Comparison of ENCODE assay signal across 1 cellular context in the genomic region with DNA sequence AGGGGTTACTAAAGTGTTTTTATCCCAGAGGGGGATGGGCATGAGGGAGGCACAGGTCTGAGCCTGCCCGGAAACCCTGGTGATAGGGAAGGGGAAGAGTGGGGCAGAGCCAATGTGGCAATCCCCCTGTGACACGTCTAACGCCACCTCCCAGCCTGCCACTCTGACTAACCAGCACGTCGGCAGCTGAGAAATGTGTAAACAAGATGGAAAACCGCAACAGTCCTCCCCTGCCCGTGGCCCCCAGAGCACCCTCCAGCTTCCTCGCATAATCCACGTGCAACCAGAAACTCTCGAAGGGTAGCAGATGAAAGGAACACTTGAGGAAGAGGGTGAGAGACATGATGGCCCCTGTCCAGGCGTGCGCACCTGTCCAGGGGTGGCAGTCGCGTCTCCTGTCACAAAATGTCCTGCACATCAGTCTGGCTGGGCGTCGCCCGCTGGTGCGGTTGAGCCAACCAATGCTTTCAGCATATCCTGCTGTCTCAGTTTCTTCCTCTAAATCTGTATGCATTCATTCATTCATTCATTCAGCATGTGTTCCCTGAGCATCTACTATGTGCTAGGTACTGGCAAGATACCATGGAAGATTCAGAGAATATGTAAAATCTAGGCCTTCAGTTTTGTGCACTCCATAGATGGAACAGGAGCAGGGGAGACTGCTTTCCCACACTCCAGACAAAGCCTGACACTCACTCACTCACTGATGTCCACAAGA.
TF ChIP-seq lines count a peak whose summit lies in the region.

No MANE protein-coding gene starts in this region.

TF ChIP-seq in HepG2, 621 proteins besides CTCF, POLR2A, EP300 and RAD21 (continued from another document and continues in another):
- TF ChIP-seq ZBTB10 (CRISPR knock-in tag; IDR thresholded peaks at IDR 0.05; ENCODE audit: borderline replicate concordance) (no peak), ZNF567 (CRISPR knock-in tag; IDR thresholded peaks at IDR 0.05; ENCODE audit: borderline replicate concordance) (no peak), RBM39 (IDR thresholded peaks at IDR 0.05; ENCODE audit: low read depth, low read length, poor library complexity, severe bottlenecking) (no peak), CREM (IDR thresholded peaks at IDR 0.05) (no peak), CREM (CRISPR knock-in tag; IDR thresholded peaks at IDR 0.05) (no peak), POLR2AphosphoS5 (IDR thresholded peaks at IDR 0.05; ENCODE audit: low read depth, low read length) (no peak), NR2F6 (IDR thresholded peaks at IDR 0.05) (no peak), NR2F6 (CRISPR knock-in tag; IDR thresholded peaks at IDR 0.05) (peak; percentile 26; the same call in 1 of the 2 replicates), ZIK1 (CRISPR knock-in tag; IDR thresholded peaks at IDR 0.05; ENCODE audit: borderline replicate concordance, low read depth) (no peak), SAP130 (CRISPR knock-in tag; IDR thresholded peaks at IDR 0.05; ENCODE audit: low read depth) (0 out of 2 replicates have a peak, but pooled peaks have one; percentile 36), SP140L (CRISPR knock-in tag; IDR thresholded peaks at IDR 0.05; ENCODE audit: borderline replicate concordance) (no peak), SMAD3 (CRISPR knock-in tag; IDR thresholded peaks at IDR 0.05) (no peak), ZNF501 (CRISPR knock-in tag; IDR thresholded peaks at IDR 0.05) (no peak), ZNF451 (CRISPR knock-in tag; IDR thresholded peaks at IDR 0.05) (no peak), CC2D1A (CRISPR knock-in tag; IDR thresholded peaks at IDR 0.05) (no peak), PLSCR1 (CRISPR knock-in tag; IDR thresholded peaks at IDR 0.05; ENCODE audit: borderline replicate concordance) (no peak), ZNF33A (CRISPR knock-in tag; IDR thresholded peaks at IDR 0.05; ENCODE audit: borderline replicate concordance) (no peak), CEBPB (IDR thresholded peaks at IDR 0.05; ENCODE audit: borderline replicate concordance, low read depth, low read length) (no peak), NFAT5 (CRISPR knock-in tag; IDR thresholded peaks at IDR 0.05) (no peak), THAP7 (CRISPR knock-in tag; IDR thresholded peaks at IDR 0.05) (no peak), ZSCAN25 (CRISPR knock-in tag; IDR thresholded peaks at IDR 0.05) (peak; percentile 71; the same call in 1 of the 2 replicates), IKZF5 (CRISPR knock-in tag; IDR thresholded peaks at IDR 0.05) (peak; percentile 33; the same call in 1 of the 2 replicates), ZNF614 (CRISPR knock-in tag; IDR thresholded peaks at IDR 0.05; ENCODE audit: borderline replicate concordance) (no peak), PBX2 (CRISPR knock-in tag; IDR thresholded peaks at IDR 0.05) (no peak), THAP11 (CRISPR knock-in tag; IDR thresholded peaks at IDR 0.05) (no peak), HHEX (CRISPR knock-in tag; IDR thresholded peaks at IDR 0.05) (no peak), ZNF260 (CRISPR knock-in tag; IDR thresholded peaks at IDR 0.05; ENCODE audit: borderline replicate concordance, low read depth) (no peak), ZFY (CRISPR knock-in tag; IDR thresholded peaks at IDR 0.05) (no peak), ZFP36 (IDR thresholded peaks at IDR 0.05; ENCODE audit: borderline replicate concordance, low read depth, low read length, partially characterized antibody) (no peak), PBX3 (CRISPR knock-in tag; IDR thresholded peaks at IDR 0.05; ENCODE audit: borderline replicate concordance) (no peak), KDM5A (IDR thresholded peaks at IDR 0.05; ENCODE audit: borderline replicate concordance, low read length) (no peak), CHCHD3 (CRISPR knock-in tag; IDR thresholded peaks at IDR 0.05) (no peak), AGO1 (IDR thresholded peaks at IDR 0.05; ENCODE audit: low read depth, low read length, poor library complexity, severe bottlenecking) (no peak), RBM22 (optimal IDR thresholded peaks at IDR 0.05; ENCODE audit: low read length) (no peak), TBX2 (CRISPR knock-in tag; IDR thresholded peaks at IDR 0.05; ENCODE audit: borderline replicate concordance) (no peak), SALL1 (CRISPR knock-in tag; IDR thresholded peaks at IDR 0.05) (peak; percentile 59; the same call in 1 of the 2 replicates), KLF13 (CRISPR knock-in tag; IDR thresholded peaks at IDR 0.05) (no peak), STAG1 (CRISPR knock-in tag; IDR thresholded peaks at IDR 0.05) (no peak), ZNF24 (IDR thresholded peaks at IDR 0.05) (peak; percentile 71; the same call in 1 of the 2 replicates), ZNF549 (CRISPR knock-in tag; IDR thresholded peaks at IDR 0.05) (no peak), ZNF878 (CRISPR knock-in tag; IDR thresholded peaks at IDR 0.05) (no peak)
- TF ChIP-seq, protein P1, sequence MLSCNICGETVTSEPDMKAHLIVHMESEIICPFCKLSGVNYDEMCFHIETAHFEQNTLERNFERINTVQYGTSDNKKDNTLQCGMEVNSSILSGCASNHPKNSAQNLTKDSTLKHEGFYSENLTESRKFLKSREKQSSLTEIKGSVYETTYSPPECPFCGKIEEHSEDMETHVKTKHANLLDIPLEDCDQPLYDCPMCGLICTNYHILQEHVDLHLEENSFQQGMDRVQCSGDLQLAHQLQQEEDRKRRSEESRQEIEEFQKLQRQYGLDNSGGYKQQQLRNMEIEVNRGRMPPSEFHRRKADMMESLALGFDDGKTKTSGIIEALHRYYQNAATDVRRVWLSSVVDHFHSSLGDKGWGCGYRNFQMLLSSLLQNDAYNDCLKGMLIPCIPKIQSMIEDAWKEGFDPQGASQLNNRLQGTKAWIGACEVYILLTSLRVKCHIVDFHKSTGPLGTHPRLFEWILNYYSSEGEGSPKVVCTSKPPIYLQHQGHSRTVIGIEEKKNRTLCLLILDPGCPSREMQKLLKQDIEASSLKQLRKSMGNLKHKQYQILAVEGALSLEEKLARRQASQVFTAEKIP (CRISPR knock-in tag; IDR thresholded peaks at IDR 0.05; ENCODE audit: borderline replicate concordance), result no peak
- TF ChIP-seq, protein P2, sequence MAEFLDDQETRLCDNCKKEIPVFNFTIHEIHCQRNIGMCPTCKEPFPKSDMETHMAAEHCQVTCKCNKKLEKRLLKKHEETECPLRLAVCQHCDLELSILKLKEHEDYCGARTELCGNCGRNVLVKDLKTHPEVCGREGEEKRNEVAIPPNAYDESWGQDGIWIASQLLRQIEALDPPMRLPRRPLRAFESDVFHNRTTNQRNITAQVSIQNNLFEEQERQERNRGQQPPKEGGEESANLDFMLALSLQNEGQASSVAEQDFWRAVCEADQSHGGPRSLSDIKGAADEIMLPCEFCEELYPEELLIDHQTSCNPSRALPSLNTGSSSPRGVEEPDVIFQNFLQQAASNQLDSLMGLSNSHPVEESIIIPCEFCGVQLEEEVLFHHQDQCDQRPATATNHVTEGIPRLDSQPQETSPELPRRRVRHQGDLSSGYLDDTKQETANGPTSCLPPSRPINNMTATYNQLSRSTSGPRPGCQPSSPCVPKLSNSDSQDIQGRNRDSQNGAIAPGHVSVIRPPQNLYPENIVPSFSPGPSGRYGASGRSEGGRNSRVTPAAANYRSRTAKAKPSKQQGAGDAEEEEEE (CRISPR knock-in tag; IDR thresholded peaks at IDR 0.05; ENCODE audit: borderline replicate concordance), result no peak
